In the genomic region with DNA sequence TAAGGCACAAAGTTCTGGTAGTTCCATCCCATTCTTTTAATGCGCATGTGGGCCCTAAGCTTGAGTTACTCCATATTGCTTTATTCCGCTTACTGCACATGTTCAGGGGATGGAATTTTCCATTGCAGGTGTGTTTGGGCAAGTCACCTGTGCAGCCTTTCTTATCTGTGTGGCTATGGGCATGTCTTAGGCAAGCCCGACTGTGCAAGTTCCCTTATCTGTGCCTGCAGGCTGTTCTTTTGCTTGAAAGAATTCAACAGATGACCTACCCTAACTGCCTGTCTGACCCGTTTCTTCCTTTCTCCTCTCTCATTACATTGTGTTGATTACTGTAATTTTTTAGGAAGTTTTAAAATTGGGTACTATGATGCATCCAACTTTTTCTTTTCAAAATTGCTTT, we compare ENCODE assay signal across 2 cellular contexts.
TF ChIP-seq lines count a peak whose summit lies in the region.

No MANE protein-coding gene starts in this region.

TF ChIP-seq in HepG2, 621 proteins besides CTCF, POLR2A, EP300 and RAD21 (continues in another document):
- TF ChIP-seq, protein P1, sequence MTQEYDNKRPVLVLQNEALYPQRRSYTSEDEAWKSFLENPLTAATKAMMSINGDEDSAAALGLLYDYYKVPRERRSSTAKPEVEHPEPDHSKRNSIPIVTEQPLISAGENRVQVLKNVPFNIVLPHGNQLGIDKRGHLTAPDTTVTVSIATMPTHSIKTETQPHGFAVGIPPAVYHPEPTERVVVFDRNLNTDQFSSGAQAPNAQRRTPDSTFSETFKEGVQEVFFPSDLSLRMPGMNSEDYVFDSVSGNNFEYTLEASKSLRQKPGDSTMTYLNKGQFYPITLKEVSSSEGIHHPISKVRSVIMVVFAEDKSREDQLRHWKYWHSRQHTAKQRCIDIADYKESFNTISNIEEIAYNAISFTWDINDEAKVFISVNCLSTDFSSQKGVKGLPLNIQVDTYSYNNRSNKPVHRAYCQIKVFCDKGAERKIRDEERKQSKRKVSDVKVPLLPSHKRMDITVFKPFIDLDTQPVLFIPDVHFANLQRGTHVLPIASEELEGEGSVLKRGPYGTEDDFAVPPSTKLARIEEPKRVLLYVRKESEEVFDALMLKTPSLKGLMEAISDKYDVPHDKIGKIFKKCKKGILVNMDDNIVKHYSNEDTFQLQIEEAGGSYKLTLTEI (CRISPR knock-in tag; conservative IDR thresholded peaks at IDR 0.05), result no peak
- TF ChIP-seq ZNF3 (CRISPR knock-in tag; IDR thresholded peaks at IDR 0.05) (no peak), ZNF780A (CRISPR knock-in tag; IDR thresholded peaks at IDR 0.05) (peak; percentile 99), HNRNPLL (IDR thresholded peaks at IDR 0.05; ENCODE audit: low read depth, low read length, poor library complexity, severe bottlenecking) (no peak), CC2D1A (CRISPR knock-in tag; IDR thresholded peaks at IDR 0.05) (no peak), ZNF567 (CRISPR knock-in tag; IDR thresholded peaks at IDR 0.05; ENCODE audit: borderline replicate concordance) (no peak), MEIS2 (CRISPR knock-in tag; IDR thresholded peaks at IDR 0.05) (no peak), ZMYM4 (CRISPR knock-in tag; IDR thresholded peaks at IDR 0.05) (peak; percentile 79), ZNF33B (CRISPR knock-in tag; IDR thresholded peaks at IDR 0.05) (no peak), CREB1 (IDR thresholded peaks at IDR 0.05) (no peak), CREB1 (CRISPR knock-in tag; IDR thresholded peaks at IDR 0.05) (no peak), MAFF (IDR thresholded peaks at IDR 0.05; ENCODE audit: low read depth, low read length) (no peak), ZNF607 (CRISPR knock-in tag; IDR thresholded peaks at IDR 0.05; ENCODE audit: borderline replicate concordance) (no peak), NCOA2 (CRISPR knock-in tag; IDR thresholded peaks at IDR 0.05) (0 out of 2 replicates have a peak, but pooled peaks have one; percentile 11), NFIB (CRISPR knock-in tag; IDR thresholded peaks at IDR 0.05; ENCODE audit: borderline replicate concordance) (no peak), GATAD2A (CRISPR knock-in tag; IDR thresholded peaks at IDR 0.05) (peak; percentile 28; the same call in 1 of the 2 replicates), TSC22D2 (CRISPR knock-in tag; IDR thresholded peaks at IDR 0.05; ENCODE audit: borderline replicate concordance) (no peak), ZBTB3 (CRISPR knock-in tag; IDR thresholded peaks at IDR 0.05; ENCODE audit: borderline replicate concordance, low read depth) (no peak), CBX5 (CRISPR knock-in tag; IDR thresholded peaks at IDR 0.05; ENCODE audit: borderline replicate concordance) (0 out of 2 replicates have a peak, but pooled peaks have one; percentile 46), ZNF776 (CRISPR knock-in tag; IDR thresholded peaks at IDR 0.05) (no peak), MYNN (CRISPR knock-in tag; IDR thresholded peaks at IDR 0.05; ENCODE audit: low read depth) (no peak)
- TF ChIP-seq, protein P2, sequence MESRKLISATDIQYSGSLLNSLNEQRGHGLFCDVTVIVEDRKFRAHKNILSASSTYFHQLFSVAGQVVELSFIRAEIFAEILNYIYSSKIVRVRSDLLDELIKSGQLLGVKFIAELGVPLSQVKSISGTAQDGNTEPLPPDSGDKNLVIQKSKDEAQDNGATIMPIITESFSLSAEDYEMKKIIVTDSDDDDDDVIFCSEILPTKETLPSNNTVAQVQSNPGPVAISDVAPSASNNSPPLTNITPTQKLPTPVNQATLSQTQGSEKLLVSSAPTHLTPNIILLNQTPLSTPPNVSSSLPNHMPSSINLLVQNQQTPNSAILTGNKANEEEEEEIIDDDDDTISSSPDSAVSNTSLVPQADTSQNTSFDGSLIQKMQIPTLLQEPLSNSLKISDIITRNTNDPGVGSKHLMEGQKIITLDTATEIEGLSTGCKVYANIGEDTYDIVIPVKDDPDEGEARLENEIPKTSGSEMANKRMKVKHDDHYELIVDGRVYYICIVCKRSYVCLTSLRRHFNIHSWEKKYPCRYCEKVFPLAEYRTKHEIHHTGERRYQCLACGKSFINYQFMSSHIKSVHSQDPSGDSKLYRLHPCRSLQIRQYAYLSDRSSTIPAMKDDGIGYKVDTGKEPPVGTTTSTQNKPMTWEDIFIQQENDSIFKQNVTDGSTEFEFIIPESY (CRISPR knock-in tag; IDR thresholded peaks at IDR 0.05), result peak; percentile 63
- TF ChIP-seq, protein P3, sequence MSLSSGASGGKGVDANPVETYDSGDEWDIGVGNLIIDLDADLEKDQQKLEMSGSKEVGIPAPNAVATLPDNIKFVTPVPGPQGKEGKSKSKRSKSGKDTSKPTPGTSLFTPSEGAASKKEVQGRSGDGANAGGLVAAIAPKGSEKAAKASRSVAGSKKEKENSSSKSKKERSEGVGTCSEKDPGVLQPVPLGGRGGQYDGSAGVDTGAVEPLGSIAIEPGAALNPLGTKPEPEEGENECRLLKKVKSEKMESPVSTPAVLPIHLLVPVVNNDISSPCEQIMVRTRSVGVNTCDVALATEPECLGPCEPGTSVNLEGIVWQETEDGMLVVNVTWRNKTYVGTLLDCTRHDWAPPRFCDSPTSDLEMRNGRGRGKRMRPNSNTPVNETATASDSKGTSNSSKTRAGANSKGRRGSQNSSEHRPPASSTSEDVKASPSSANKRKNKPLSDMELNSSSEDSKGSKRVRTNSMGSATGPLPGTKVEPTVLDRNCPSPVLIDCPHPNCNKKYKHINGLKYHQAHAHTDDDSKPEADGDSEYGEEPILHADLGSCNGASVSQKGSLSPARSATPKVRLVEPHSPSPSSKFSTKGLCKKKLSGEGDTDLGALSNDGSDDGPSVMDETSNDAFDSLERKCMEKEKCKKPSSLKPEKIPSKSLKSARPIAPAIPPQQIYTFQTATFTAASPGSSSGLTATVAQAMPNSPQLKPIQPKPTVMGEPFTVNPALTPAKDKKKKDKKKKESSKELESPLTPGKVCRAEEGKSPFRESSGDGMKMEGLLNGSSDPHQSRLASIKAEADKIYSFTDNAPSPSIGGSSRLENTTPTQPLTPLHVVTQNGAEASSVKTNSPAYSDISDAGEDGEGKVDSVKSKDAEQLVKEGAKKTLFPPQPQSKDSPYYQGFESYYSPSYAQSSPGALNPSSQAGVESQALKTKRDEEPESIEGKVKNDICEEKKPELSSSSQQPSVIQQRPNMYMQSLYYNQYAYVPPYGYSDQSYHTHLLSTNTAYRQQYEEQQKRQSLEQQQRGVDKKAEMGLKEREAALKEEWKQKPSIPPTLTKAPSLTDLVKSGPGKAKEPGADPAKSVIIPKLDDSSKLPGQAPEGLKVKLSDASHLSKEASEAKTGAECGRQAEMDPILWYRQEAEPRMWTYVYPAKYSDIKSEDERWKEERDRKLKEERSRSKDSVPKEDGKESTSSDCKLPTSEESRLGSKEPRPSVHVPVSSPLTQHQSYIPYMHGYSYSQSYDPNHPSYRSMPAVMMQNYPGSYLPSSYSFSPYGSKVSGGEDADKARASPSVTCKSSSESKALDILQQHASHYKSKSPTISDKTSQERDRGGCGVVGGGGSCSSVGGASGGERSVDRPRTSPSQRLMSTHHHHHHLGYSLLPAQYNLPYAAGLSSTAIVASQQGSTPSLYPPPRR (CRISPR knock-in tag; IDR thresholded peaks at IDR 0.05; ENCODE audit: borderline replicate concordance), result no peak
- TF ChIP-seq, protein P4, sequence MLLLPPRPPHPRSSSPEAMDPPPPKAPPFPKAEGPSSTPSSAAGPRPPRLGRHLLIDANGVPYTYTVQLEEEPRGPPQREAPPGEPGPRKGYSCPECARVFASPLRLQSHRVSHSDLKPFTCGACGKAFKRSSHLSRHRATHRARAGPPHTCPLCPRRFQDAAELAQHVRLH (CRISPR knock-in tag; IDR thresholded peaks at IDR 0.05; ENCODE audit: borderline replicate concordance, low read depth), result no peak

TF ChIP-seq in K562, 482 proteins besides CTCF, POLR2A, EP300 and RAD21 (continued from another document and continues in another):
- TF ChIP-seq, protein P5, sequence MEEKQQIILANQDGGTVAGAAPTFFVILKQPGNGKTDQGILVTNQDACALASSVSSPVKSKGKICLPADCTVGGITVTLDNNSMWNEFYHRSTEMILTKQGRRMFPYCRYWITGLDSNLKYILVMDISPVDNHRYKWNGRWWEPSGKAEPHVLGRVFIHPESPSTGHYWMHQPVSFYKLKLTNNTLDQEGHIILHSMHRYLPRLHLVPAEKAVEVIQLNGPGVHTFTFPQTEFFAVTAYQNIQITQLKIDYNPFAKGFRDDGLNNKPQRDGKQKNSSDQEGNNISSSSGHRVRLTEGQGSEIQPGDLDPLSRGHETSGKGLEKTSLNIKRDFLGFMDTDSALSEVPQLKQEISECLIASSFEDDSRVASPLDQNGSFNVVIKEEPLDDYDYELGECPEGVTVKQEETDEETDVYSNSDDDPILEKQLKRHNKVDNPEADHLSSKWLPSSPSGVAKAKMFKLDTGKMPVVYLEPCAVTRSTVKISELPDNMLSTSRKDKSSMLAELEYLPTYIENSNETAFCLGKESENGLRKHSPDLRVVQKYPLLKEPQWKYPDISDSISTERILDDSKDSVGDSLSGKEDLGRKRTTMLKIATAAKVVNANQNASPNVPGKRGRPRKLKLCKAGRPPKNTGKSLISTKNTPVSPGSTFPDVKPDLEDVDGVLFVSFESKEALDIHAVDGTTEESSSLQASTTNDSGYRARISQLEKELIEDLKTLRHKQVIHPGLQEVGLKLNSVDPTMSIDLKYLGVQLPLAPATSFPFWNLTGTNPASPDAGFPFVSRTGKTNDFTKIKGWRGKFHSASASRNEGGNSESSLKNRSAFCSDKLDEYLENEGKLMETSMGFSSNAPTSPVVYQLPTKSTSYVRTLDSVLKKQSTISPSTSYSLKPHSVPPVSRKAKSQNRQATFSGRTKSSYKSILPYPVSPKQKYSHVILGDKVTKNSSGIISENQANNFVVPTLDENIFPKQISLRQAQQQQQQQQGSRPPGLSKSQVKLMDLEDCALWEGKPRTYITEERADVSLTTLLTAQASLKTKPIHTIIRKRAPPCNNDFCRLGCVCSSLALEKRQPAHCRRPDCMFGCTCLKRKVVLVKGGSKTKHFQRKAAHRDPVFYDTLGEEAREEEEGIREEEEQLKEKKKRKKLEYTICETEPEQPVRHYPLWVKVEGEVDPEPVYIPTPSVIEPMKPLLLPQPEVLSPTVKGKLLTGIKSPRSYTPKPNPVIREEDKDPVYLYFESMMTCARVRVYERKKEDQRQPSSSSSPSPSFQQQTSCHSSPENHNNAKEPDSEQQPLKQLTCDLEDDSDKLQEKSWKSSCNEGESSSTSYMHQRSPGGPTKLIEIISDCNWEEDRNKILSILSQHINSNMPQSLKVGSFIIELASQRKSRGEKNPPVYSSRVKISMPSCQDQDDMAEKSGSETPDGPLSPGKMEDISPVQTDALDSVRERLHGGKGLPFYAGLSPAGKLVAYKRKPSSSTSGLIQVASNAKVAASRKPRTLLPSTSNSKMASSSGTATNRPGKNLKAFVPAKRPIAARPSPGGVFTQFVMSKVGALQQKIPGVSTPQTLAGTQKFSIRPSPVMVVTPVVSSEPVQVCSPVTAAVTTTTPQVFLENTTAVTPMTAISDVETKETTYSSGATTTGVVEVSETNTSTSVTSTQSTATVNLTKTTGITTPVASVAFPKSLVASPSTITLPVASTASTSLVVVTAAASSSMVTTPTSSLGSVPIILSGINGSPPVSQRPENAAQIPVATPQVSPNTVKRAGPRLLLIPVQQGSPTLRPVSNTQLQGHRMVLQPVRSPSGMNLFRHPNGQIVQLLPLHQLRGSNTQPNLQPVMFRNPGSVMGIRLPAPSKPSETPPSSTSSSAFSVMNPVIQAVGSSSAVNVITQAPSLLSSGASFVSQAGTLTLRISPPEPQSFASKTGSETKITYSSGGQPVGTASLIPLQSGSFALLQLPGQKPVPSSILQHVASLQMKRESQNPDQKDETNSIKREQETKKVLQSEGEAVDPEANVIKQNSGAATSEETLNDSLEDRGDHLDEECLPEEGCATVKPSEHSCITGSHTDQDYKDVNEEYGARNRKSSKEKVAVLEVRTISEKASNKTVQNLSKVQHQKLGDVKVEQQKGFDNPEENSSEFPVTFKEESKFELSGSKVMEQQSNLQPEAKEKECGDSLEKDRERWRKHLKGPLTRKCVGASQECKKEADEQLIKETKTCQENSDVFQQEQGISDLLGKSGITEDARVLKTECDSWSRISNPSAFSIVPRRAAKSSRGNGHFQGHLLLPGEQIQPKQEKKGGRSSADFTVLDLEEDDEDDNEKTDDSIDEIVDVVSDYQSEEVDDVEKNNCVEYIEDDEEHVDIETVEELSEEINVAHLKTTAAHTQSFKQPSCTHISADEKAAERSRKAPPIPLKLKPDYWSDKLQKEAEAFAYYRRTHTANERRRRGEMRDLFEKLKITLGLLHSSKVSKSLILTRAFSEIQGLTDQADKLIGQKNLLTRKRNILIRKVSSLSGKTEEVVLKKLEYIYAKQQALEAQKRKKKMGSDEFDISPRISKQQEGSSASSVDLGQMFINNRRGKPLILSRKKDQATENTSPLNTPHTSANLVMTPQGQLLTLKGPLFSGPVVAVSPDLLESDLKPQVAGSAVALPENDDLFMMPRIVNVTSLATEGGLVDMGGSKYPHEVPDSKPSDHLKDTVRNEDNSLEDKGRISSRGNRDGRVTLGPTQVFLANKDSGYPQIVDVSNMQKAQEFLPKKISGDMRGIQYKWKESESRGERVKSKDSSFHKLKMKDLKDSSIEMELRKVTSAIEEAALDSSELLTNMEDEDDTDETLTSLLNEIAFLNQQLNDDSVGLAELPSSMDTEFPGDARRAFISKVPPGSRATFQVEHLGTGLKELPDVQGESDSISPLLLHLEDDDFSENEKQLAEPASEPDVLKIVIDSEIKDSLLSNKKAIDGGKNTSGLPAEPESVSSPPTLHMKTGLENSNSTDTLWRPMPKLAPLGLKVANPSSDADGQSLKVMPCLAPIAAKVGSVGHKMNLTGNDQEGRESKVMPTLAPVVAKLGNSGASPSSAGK (IDR thresholded peaks at IDR 0.05), result no peak
- TF ChIP-seq MYBL2 (IDR thresholded peaks at IDR 0.05; ENCODE audit: low read depth), result peak; percentile 34; the same call in 1 of the 2 replicates
- TF ChIP-seq MYBL2 (CRISPR knock-in tag; IDR thresholded peaks at IDR 0.05; ENCODE audit: borderline replicate concordance), result no peak
- 0 out of 2 replicates have a peak, but pooled peaks have one; percentile 30 for TF ChIP-seq PML (IDR thresholded peaks at IDR 0.05; ENCODE audit: low read length)
- TF ChIP-seq CBFA2T2 (conservative IDR thresholded peaks at IDR 0.05), result peak; percentile 91
- TF ChIP-seq, protein P6, sequence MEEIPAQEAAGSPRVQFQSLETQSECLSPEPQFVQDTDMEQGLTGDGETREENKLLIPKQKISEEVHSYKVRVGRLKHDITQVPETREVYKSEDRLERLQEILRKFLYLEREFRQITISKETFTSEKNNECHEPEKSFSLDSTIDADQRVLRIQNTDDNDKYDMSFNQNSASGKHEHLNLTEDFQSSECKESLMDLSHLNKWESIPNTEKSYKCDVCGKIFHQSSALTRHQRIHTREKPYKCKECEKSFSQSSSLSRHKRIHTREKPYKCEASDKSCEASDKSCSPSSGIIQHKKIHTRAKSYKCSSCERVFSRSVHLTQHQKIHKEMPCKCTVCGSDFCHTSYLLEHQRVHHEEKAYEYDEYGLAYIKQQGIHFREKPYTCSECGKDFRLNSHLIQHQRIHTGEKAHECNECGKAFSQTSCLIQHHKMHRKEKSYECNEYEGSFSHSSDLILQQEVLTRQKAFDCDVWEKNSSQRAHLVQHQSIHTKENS (CRISPR knock-in tag; IDR thresholded peaks at IDR 0.05), result no peak
- TF ChIP-seq MED1 (CRISPR knock-in tag; IDR thresholded peaks at IDR 0.05; ENCODE audit: borderline replicate concordance), result no peak
- TF ChIP-seq, protein P7, sequence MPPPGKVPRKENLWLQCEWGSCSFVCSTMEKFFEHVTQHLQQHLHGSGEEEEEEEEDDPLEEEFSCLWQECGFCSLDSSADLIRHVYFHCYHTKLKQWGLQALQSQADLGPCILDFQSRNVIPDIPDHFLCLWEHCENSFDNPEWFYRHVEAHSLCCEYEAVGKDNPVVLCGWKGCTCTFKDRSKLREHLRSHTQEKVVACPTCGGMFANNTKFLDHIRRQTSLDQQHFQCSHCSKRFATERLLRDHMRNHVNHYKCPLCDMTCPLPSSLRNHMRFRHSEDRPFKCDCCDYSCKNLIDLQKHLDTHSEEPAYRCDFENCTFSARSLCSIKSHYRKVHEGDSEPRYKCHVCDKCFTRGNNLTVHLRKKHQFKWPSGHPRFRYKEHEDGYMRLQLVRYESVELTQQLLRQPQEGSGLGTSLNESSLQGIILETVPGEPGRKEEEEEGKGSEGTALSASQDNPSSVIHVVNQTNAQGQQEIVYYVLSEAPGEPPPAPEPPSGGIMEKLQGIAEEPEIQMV (tag; conservative IDR thresholded peaks at IDR 0.05; ENCODE audit: low read depth), result no peak
